Comparison of ENCODE assay signal across 1 cellular context in genomic region chr15:64874131-64874530, GRCh38.
A peak's percentile ranks its signal among the peaks of the same experiment; 100 is the strongest.
TF ChIP-seq lines count a peak whose summit lies in the region.

No MANE protein-coding gene starts in this region.

TF ChIP-seq in endothelial cell of umbilical vein, 7 proteins besides CTCF, POLR2A, EP300 and RAD21:
- TF ChIP-seq GATA2 (IDR thresholded peaks at IDR 0.05; ENCODE audit: insufficient read depth, insufficient read length, low read depth, low read length): peak; percentile 27
- no peak for TF ChIP-seq JUN (IDR thresholded peaks at IDR 0.05; ENCODE audit: borderline replicate concordance, insufficient read depth, insufficient read length, low read depth)
